Comparison of ENCODE assay signal across 17 cellular contexts in the genomic region with DNA sequence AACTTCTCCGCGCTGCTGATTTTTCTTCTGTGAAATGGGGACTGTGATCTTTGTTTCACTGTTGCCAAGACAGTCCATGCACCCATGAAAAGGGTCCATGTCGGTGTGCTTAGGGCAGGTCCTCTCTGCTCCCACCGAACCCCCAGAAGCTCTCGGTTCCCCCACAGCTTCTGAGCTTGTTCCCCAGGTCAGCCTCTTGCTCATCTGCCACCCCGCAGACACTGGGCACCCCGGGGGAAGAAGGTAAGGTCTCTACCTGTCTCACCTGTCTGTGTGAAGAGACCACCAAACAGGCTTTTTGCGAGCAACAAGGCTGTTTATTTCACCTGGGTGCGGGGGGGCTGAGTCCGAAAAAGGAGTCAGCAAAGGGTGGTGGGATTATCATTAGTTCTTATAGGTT.
DNase-seq lines count a peak whose midpoint lies in the region; ATAC-seq and TF ChIP-seq lines count a peak whose summit lies in the region.
"Had no signal": no experiment of that assay in that cellular context is flagged by ENCODE, and none has a peak within 500 bp of the region (broad histone marks: within the 10 kb centered on the region; RNA-seq: fewer than 3 reads in every experiment).

No MANE protein-coding gene starts in this region.

- no peak for ATAC-seq in Right ventricle myocardium inferior
- no peak for ATAC-seq in foreskin keratinocyte
- ATAC-seq in HG02571 (IDR thresholded peaks at IDR 0.05; ENCODE audit: unreplicated experiment): no peak
- ATAC-seq: A549 had no signal

- intact Hi-C loops in cardiac septum (cut with DNase I) (no loop called here), Right ventricle myocardium inferior (cut with DNase I) (no loop called here), posterior vena cava (cut with DNase I) (no loop called here), vagina (cut with DNase I) (no loop called here)

- TF ChIP-seq POLR2A in vagina (IDR thresholded peaks at IDR 0.05): no peak

- TF ChIP-seq CTCF in neural crest cell (conservative IDR thresholded peaks at IDR 0.05) (no peak), vagina (IDR thresholded peaks at IDR 0.05) (no peak), foreskin keratinocyte (conservative IDR thresholded peaks at IDR 0.05) (no peak)

- no peaks in the 10 kb centered on the region for H3K27me3 Mint-ChIP-seq in neural crest cell (ENCODE audit: low read depth)

- peaks cover 23% of the 10 kb centered on the region for H3K4me1 ChIP-seq in vagina
- H3K4me1 ChIP-seq in foreskin keratinocyte: peaks cover 5% of the 10 kb centered on the region
- H3K4me1 ChIP-seq: HAP-1 had no signal

- no peak overlapping the region for H3K4me3 Mint-ChIP-seq in neural crest cell
- H3K4me3 Mint-ChIP-seq: CD14-positive monocyte; CD4-positive, alpha-beta memory T cell had no signal

- DNase-seq in cardiac septum (ENCODE audit: low spot score) (peak; percentile 38), Right ventricle myocardium inferior (ENCODE audit: missing footprints) (no peak), neural crest cell (ENCODE audit: low read depth, low spot score) (no peak), posterior vena cava (ENCODE audit: low spot score) (peak; percentile 22), vagina (ENCODE audit: extremely low spot score in 2 of 2) (peak; percentile 31 to 71), AG20443 (ENCODE audit: low spot score) (no peak), foreskin keratinocyte (no peak)
- DNase-seq: CD4-positive, alpha-beta memory T cell; DMS153; DMS79; GF-D8 had no signal

- H3K27me3 ChIP-seq in vagina (no peaks in the 10 kb centered on the region), foreskin keratinocyte (no peaks in the 10 kb centered on the region)
- H3K27me3 ChIP-seq: BLaER1 had no signal

- no peaks in the 10 kb centered on the region for H3K36me3 ChIP-seq in vagina
- H3K36me3 ChIP-seq: BLaER1, HAP-1 had no signal

- no peaks in the 10 kb centered on the region for H3K9me3 ChIP-seq in vagina
- H3K9me3 ChIP-seq: A549, BLaER1, HAP-1 had no signal

- H3K27ac ChIP-seq in vagina (no peak overlapping the region), foreskin keratinocyte (no peak overlapping the region)
- H3K27ac ChIP-seq: 22Rv1, A549, BLaER1 had no signal

- no peaks in the 10 kb centered on the region for H3K9me3 Mint-ChIP-seq in neural crest cell
- H3K9me3 Mint-ChIP-seq: CD4-positive, alpha-beta memory T cell had no signal

- H3K4me1 Mint-ChIP-seq in neural crest cell: peaks cover 21% of the 10 kb centered on the region

- H3K4me3 ChIP-seq in vagina: no peak overlapping the region
- H3K4me3 ChIP-seq: A549, BLaER1, HAP-1 had no signal

- no peaks in the 10 kb centered on the region for H3K36me3 Mint-ChIP-seq in neural crest cell (ENCODE audit: low read depth)
- H3K36me3 Mint-ChIP-seq: CD14-positive monocyte; CD4-positive, alpha-beta memory T cell had no signal

- H3K27ac Mint-ChIP-seq in neural crest cell (ENCODE audit: unreplicated experiment): peak overlapping the region; percentile 45
- H3K27ac Mint-ChIP-seq: CD4-positive, alpha-beta memory T cell had no signal

Comparison
In these comparisons a context has a peak if more than half of its experiments do, and no peak if none do; other contexts are left out.
1. DNase-seq: peak in cardiac septum (single experiment), posterior vena cava (single experiment) and vagina (2 of 2); none in Right ventricle myocardium inferior (single experiment), neural crest cell (single experiment), AG20443 (single experiment) and foreskin keratinocyte (0 of 2).